33 cellular contexts compared by ENCODE assay signal in the genomic region with DNA sequence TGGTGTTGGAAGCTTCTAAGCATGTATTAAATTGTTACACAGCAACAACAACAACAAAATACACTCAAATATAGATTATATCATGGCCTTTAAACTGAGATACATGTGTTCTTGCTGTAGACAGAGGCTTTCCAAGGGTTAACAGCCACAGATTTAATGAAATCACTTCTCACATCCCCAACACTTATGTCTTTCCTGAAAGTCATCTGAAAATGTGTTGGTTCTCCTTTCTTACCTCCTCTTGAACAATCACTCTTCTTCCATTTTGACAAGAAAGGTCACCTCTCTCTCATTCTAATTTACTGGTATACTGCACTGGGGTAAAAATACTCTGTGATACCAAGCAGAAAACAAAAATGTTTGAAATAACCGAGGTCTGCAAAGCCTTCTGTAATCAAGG.
DNase-seq lines count a peak whose midpoint lies in the region; ATAC-seq and TF ChIP-seq lines count a peak whose summit lies in the region.
"Had no signal": no experiment of that assay in that cellular context is flagged by ENCODE, and none has a peak within 500 bp of the region (broad histone marks: within the 10 kb centered on the region; RNA-seq: fewer than 3 reads in every experiment).

No MANE protein-coding gene starts in this region.

- CTCF ChIA-PET in PC-9 (lab: Charles Lee) = no interaction called here

- H3K36me3 Mint-ChIP-seq in stimulated activated naive B cell treated with anti-CD40 and anti-IgM and Interleukin-4, amounts not matched to agents 10 μg/mL and 1 μg/mL and 100 μg/mL, for 72 hours = no peaks in the 10 kb centered on the region
- H3K36me3 Mint-ChIP-seq: CD14-positive monocyte; CD4-positive, alpha-beta memory T cell; CD4-positive, CD25-positive, alpha-beta regulatory T cell; CD8-positive, alpha-beta memory T cell; CD8-positive, alpha-beta T cell had no signal

- peak; percentile 65 to 70 for ATAC-seq in stimulated activated naive B cell treated with anti-CD40 and anti-IgM and Interleukin-4, amounts not matched to agents 10 μg/mL and 1 μg/mL and 100 μg/mL, for 72 hours (replicated peaks)
- ATAC-seq in HG02763 (IDR thresholded peaks at IDR 0.05; ENCODE audit: unreplicated experiment) = no peak
- ATAC-seq: A549; CD8-positive, alpha-beta T cell had no signal

- H2AFZ ChIP-seq in PC-9 = peak overlapping the region; percentile 3; the same call in 1 of the 2 replicates

- H3K27ac Mint-ChIP-seq in stimulated activated naive B cell treated with anti-CD40 and anti-IgM and Interleukin-4, amounts not matched to agents 10 μg/mL and 1 μg/mL and 100 μg/mL, for 72 hours = no peak overlapping the region
- H3K27ac Mint-ChIP-seq: B cell; CD14-positive monocyte; CD4-positive, alpha-beta T cell; CD4-positive, CD25-positive, alpha-beta regulatory T cell; CD8-positive, alpha-beta memory T cell; CD8-positive, alpha-beta T cell had no signal

- no TSS peak for BruUV-seq in PC-9 (replicated peaks; lab: Mats Ljungman, UMichigan)

- no peaks in the 10 kb centered on the region for H3K9me3 ChIP-seq in PC-9 (ENCODE audit: insufficient read depth, low read depth)
- H3K9me3 ChIP-seq: A549, BE2C, BLaER1, Caco-2 had no signal

- no peaks in the 10 kb centered on the region for H3K36me3 ChIP-seq in PC-9 (ENCODE audit: low read depth)
- H3K36me3 ChIP-seq: BE2C; BLaER1; BLaER1 treated with 17β-estradiol and CSF1 and Interleukin-3, amounts not matched to agents 10 nM and 100 nM had no signal

- H3K27ac ChIP-seq in PC-9 = no peak overlapping the region
- H3K27ac ChIP-seq: 22Rv1; A549; BLaER1; BLaER1 treated with 17β-estradiol and CSF1 and Interleukin-3, amounts not matched to agents 10 nM and 100 nM; C4-2B had no signal

- H3F3A ChIP-seq in PC-9 (ENCODE audit: insufficient read depth, low read depth) = no peaks in the 10 kb centered on the region

- POLR2A ChIA-PET in PC-9 (lab: Charles Lee; ENCODE audit: unreplicated experiment) = no interaction called here

- H3K27me3 ChIP-seq in PC-9 (ENCODE audit: insufficient read depth, low read depth) = no peaks in the 10 kb centered on the region
- H3K27me3 ChIP-seq: BE2C; BLaER1; BLaER1 treated with 17β-estradiol and CSF1 and Interleukin-3, amounts not matched to agents 10 nM and 100 nM had no signal

- no peaks in the 10 kb centered on the region for H3K79me2 ChIP-seq in PC-9 (ENCODE audit: low read depth)

- DNase-seq in NOMO-1 treated with DMSO at 0.1 percent for 48 hours (lab: John Stamatoyannopoulos, UW; ENCODE audit: unreplicated experiment) (peak; percentile 21), NOMO-1 (lab: John Stamatoyannopoulos, UW; ENCODE audit: unreplicated experiment in 2 of 2) (no peak), PC-9 (no peak)
- DNase-seq in stimulated activated naive B cell treated with anti-CD40 and anti-IgM and Interleukin-4, amounts not matched to agents 10 μg/mL and 1 μg/mL and 100 μg/mL, for 72 hours = no peak
- no peak for DNase-seq in stimulated activated naive CD4-positive, alpha-beta T cell (lab: John Stamatoyannopoulos, UW)
- DNase-seq: 8988T; ACHN; AML-193; BE2C; C1 segment of cervical spinal cord; Caco-2; Calu3; CD4-positive, alpha-beta memory T cell; CD4-positive, alpha-beta T cell; CD4-positive, CD25-positive, alpha-beta regulatory T cell; CD8-positive, alpha-beta memory T cell; CD8-positive, alpha-beta T cell; COR-L47; DMS 273 treated with DMSO at 0.1 percent for 48 hours; DMS153; DMS53; DMS79; DMS79 treated with DMSO at 0.1 percent for 48 hours; DND-41; EL had no signal

- no peak overlapping the region for H3K4me3 Mint-ChIP-seq in stimulated activated naive B cell treated with anti-CD40 and anti-IgM and Interleukin-4, amounts not matched to agents 10 μg/mL and 1 μg/mL and 100 μg/mL, for 72 hours
- H3K4me3 Mint-ChIP-seq: B cell; CD14-positive monocyte; CD4-positive, alpha-beta memory T cell; CD4-positive, alpha-beta T cell; CD4-positive, CD25-positive, alpha-beta regulatory T cell; CD8-positive, alpha-beta memory T cell; CD8-positive, alpha-beta T cell had no signal

- no peak overlapping the region for H3K4me3 ChIP-seq in PC-9
- H3K4me3 ChIP-seq: A549; BLaER1; BLaER1 treated with 17β-estradiol and CSF1 and Interleukin-3, amounts not matched to agents 10 nM and 100 nM had no signal

- H3K27me3 Mint-ChIP-seq in stimulated activated naive B cell treated with anti-CD40 and anti-IgM and Interleukin-4, amounts not matched to agents 10 μg/mL and 1 μg/mL and 100 μg/mL, for 72 hours = no peaks in the 10 kb centered on the region
- H3K27me3 Mint-ChIP-seq: CD4-positive, alpha-beta memory T cell; CD4-positive, alpha-beta T cell had no signal

- no peak for TF ChIP-seq CTCF in PC-9 (conservative IDR thresholded peaks at IDR 0.05)

- no peaks in the 10 kb centered on the region for H4K20me1 ChIP-seq in PC-9 (ENCODE audit: insufficient read depth)
- H4K20me1 ChIP-seq: BLaER1; BLaER1 treated with 17β-estradiol and CSF1 and Interleukin-3, amounts not matched to agents 10 nM and 100 nM had no signal

- no peak overlapping the region for H3K4me2 ChIP-seq in PC-9
- H3K4me2 ChIP-seq: A549; BLaER1; BLaER1 treated with 17β-estradiol and CSF1 and Interleukin-3, amounts not matched to agents 10 nM and 100 nM had no signal

- no peaks in the 10 kb centered on the region for H3K9me2 ChIP-seq in PC-9 (ENCODE audit: insufficient read depth)

- H3K4me1 Mint-ChIP-seq in stimulated activated naive B cell treated with anti-CD40 and anti-IgM and Interleukin-4, amounts not matched to agents 10 μg/mL and 1 μg/mL and 100 μg/mL, for 72 hours = peaks cover 3 to 6% of the 10 kb centered on the region in 2 donors
- H3K4me1 Mint-ChIP-seq: B cell; CD4-positive, alpha-beta memory T cell; CD4-positive, CD25-positive, alpha-beta regulatory T cell; CD8-positive, alpha-beta memory T cell had no signal

- no peaks in the 10 kb centered on the region for H3K9me3 Mint-ChIP-seq in stimulated activated naive B cell treated with anti-CD40 and anti-IgM and Interleukin-4, amounts not matched to agents 10 μg/mL and 1 μg/mL and 100 μg/mL, for 72 hours
- H3K9me3 Mint-ChIP-seq: CD4-positive, alpha-beta T cell; CD8-positive, alpha-beta memory T cell; CD8-positive, alpha-beta T cell had no signal

- no peaks in the 10 kb centered on the region for H3K4me1 ChIP-seq in PC-9 (replicated peaks; ENCODE audit: insufficient read depth)
- H3K4me1 ChIP-seq: A549; BE2C; BLaER1; BLaER1 treated with 17β-estradiol and CSF1 and Interleukin-3, amounts not matched to agents 10 nM and 100 nM; Caco-2 had no signal

- intact Hi-C loops in PC-9 (cut with micrococcal nuclease; ENCODE audit: unreplicated experiment) = no loop called here
